Comparison of ENCODE assay signal across 8 cellular contexts in the genomic region with DNA sequence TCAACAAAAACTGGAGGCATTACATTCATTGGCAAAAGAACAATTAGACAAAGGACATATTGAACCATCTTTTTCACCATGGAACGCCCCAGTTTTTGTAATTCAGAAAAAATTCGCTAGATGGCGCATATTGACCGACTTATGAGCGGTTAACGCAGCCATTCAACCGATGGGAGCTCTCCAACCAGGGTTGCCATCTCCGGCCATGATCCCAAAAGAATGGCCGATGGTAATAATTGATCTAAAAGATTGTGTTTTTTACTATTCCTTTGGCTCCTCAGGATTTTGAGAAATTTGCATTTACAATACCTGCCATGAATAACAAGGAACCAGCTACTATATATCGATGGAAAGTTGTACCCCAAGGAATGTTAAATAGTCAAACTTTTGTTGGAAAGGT. TPM values are rescaled to one million over a fixed set of nuclear protein-coding genes. Genes with fewer than 3 reads are reported as not detected.
DNase-seq lines count a peak whose midpoint lies in the region; ATAC-seq and TF ChIP-seq lines count a peak whose summit lies in the region.

No MANE protein-coding gene starts in this region.

- in situ Hi-C loops in Caki2 (cut with HindIII; ENCODE audit: low pct_unique_long_range_greater_than_20kb, low sequenced_read_pairs) = no loop called here

- no peaks in the 10 kb centered on the region for H3K36me3 ChIP-seq in PC-9 (ENCODE audit: low read depth)
- no peaks in the 10 kb centered on the region for H3K36me3 ChIP-seq in parathyroid adenoma (ENCODE audit: control insufficient read depth, insufficient read depth, low read length)

- H3K4me3 ChIP-seq in PC-9 (no peak overlapping the region), parathyroid adenoma (ENCODE audit: low read depth, low read length) (no peak overlapping the region)

- POLR2A ChIA-PET in PC-9 (lab: Charles Lee; ENCODE audit: unreplicated experiment) = interaction anchor here (0.7 kb wide), 1 partner anchor 116 kb away, joined by 6 read pairs; no protein-coding TSS in a partner anchor

- no peak overlapping the region for H3K4me2 ChIP-seq in PC-9
- H3K4me2 ChIP-seq in parathyroid adenoma (ENCODE audit: low read length) = no peak overlapping the region

- H3F3A ChIP-seq in PC-9 (ENCODE audit: insufficient read depth, low read depth) = peaks cover 12% of the 10 kb centered on the region; the same call in 1 of the 2 replicates

- DNase-seq in Caki2 (ENCODE audit: low read depth) = peak; percentile 31
- peak in 57 of 76 experiments; percentile 10 to 85 (median 60) for DNase-seq in HUDEP-2 (lab: John Stamatoyannopoulos, UW; ENCODE audit: unreplicated experiment in 76 of 76)
- peak in 1 of 2 experiments; percentile 55 for DNase-seq in PC-9
- peak; percentile 31 for DNase-seq in activated gamma-delta T cell treated with anti-CD3 and anti-CD28 coated beads, Interleukin-2, amount 50 U/mL, for 16 hours (ENCODE audit: low read depth)
- DNase-seq in germinal center (ENCODE audit: low spot score) = peak; percentile 70
- no peak for DNase-seq in GF-D8 (lab: John Stamatoyannopoulos, UW)

- H3K9ac ChIP-seq in parathyroid adenoma = no peak overlapping the region

- H3K9me3 ChIP-seq in PC-9 (ENCODE audit: insufficient read depth, low read depth) = no peaks in the 10 kb centered on the region
- H3K9me3 ChIP-seq in parathyroid adenoma (ENCODE audit: control insufficient read depth, low read length) = no peaks in the 10 kb centered on the region

- H3K27ac ChIP-seq in PC-9 (no peak overlapping the region), parathyroid adenoma (no peak overlapping the region)

- BruUV-seq in PC-9 (replicated peaks; lab: Mats Ljungman, UMichigan) = no TSS peak

- CTCF ChIA-PET in PC-9 (lab: Charles Lee) = interaction anchor here (0.5 to 1.3 kb wide), 9 partner anchors 10 to 1530 kb away, joined by 3 to 5 read pairs (median 4); no protein-coding TSS in a partner anchor

- peaks cover 27% of the 10 kb centered on the region for H3K4me1 ChIP-seq in PC-9 (replicated peaks; ENCODE audit: insufficient read depth)
- H3K4me1 ChIP-seq in parathyroid adenoma = peaks cover 11% of the 10 kb centered on the region

- H3K79me2 ChIP-seq in PC-9 (ENCODE audit: low read depth) = no peaks in the 10 kb centered on the region
- H3K79me2 ChIP-seq in parathyroid adenoma = no peaks in the 10 kb centered on the region

- H2AFZ ChIP-seq in PC-9 (no peak overlapping the region), parathyroid adenoma (no peak overlapping the region)

- H3K27me3 ChIP-seq in PC-9 (ENCODE audit: insufficient read depth, low read depth) (peaks cover 13% of the 10 kb centered on the region), parathyroid adenoma (ENCODE audit: control insufficient read depth, insufficient read depth, low read length) (no peaks in the 10 kb centered on the region)

- intact Hi-C loops in PC-9 (cut with micrococcal nuclease; ENCODE audit: unreplicated experiment) = loop anchor here (1.0 to 10.0 kb wide), 5 partner anchors 242 to 1465 kb away; a partner anchor contains a TSS

- TF ChIP-seq CTCF in PC-9 (conservative IDR thresholded peaks at IDR 0.05) (peak; percentile 77), parathyroid adenoma (IDR thresholded peaks at IDR 0.05) (peak; percentile 80)

- H3K9me2 ChIP-seq in PC-9 (ENCODE audit: insufficient read depth) = no peaks in the 10 kb centered on the region

- no peak for ATAC-seq in GM21447 (IDR thresholded peaks at IDR 0.05; ENCODE audit: unreplicated experiment)

- no peaks in the 10 kb centered on the region for H4K20me1 ChIP-seq in PC-9 (ENCODE audit: insufficient read depth)

RNA-seq across cellular contexts. Expression of a gene that starts 21.4 kb away (rescaled TPM):
- not detected in 2 replicates for total RNA-seq in Caki2 (2014; rRNA removed; shearing (Covaris generic); ENCODE audit: low replicate concordance)
- not detected in 2 replicates for total RNA-seq in PC-9 (2021)

RNA-seq across cellular contexts. Expression of a gene that starts 27.2 kb away (rescaled TPM):
- 0.74 TPM in 1 of 2 replicates, not detected in the other for total RNA-seq in Caki2 (2014; rRNA removed; shearing (Covaris generic); ENCODE audit: low replicate concordance)
- total RNA-seq in PC-9 (2021) = not detected in 2 replicates

RNA-seq across cellular contexts. Expression of a gene that starts 57.9 kb away (rescaled TPM):
- not detected in 2 replicates for total RNA-seq in Caki2 (2014; rRNA removed; shearing (Covaris generic); ENCODE audit: low replicate concordance)
- 0.79 TPM in 1 of 2 replicates, not detected in the other for total RNA-seq in PC-9 (2021)

RNA-seq across cellular contexts. Expression of a gene that starts 58.0 kb away (rescaled TPM):
- total RNA-seq in Caki2 (2014; rRNA removed; shearing (Covaris generic); ENCODE audit: low replicate concordance) = not detected in 2 replicates
- total RNA-seq in PC-9 (2021) = 0.70 and 1.4 TPM in 2 replicates
